9 cellular contexts compared by ENCODE assay signal in the genomic region with DNA sequence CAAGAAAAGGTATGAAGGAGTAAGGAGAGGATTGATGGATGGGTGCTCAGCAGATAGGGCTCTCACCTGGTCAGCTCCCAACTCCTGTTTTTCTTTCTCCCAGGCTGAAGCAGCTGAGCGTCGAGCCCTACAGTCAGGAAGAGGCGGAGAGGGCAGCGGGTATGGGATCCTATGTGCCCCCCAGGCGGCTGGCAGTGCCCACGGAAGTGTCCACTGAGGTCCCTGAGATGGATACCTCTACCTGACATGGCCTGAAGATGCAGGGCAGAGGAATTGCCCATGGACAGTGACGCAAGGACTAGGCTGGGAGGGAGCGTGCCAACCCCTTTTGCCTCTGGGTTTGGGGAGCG. TPM values are rescaled to one million over a fixed set of nuclear protein-coding genes. Genes with fewer than 3 reads are reported as not detected.
DNase-seq lines count a peak whose midpoint lies in the region; ATAC-seq, FAIRE-seq and TF ChIP-seq lines count a peak whose summit lies in the region.
"Had no signal": no experiment of that assay in that cellular context is flagged by ENCODE, and none has a peak within 500 bp of the region (broad histone marks: within the 10 kb centered on the region; RNA-seq: fewer than 3 reads in every experiment).

No MANE protein-coding gene starts in this region.

- peak overlapping the region; percentile 88 to 98 for H3K9ac ChIP-seq in K562 (ENCODE audit: insufficient read depth in 1 of 2, low read depth in 2 of 2, low read length in 2 of 2)

- H3K79me2 ChIP-seq in K562 (ENCODE audit: control insufficient read depth, insufficient read depth, low read length): peaks cover 21% of the 10 kb centered on the region

- TF ChIP-seq EP300 in K562 (IDR thresholded peaks at IDR 0.05; ENCODE audit: low read length): no peak

- peak overlapping the region; percentile 88 for H3K4me3 Mint-ChIP-seq in activated T-cell treated with anti-CD3 and anti-CD28 coated beads, Interleukin-2, amount 50 U/mL, for 24 hours

- peaks cover 17% of the 10 kb centered on the region; the same call in 1 of the 3 replicates for H3K36me3 ChIP-seq in K562 (ENCODE audit: control insufficient read depth, insufficient read depth, low read length)
- peaks cover 0 to 4% (median 0%) of the 10 kb centered on the region in 3 donors for H3K36me3 ChIP-seq in tibial artery

- no peak for TF ChIP-seq RAD21 in K562 (CRISPR knock-in tag; conservative IDR thresholded peaks at IDR 0.05 in 1 of 2, IDR thresholded peaks at IDR 0.05 in 1 of 2)

- H3K4me1 ChIP-seq in K562 (replicated peaks in 1 of 2; ENCODE audit: control insufficient read depth in 2 of 2, insufficient read depth in 2 of 2, low read length in 2 of 2) (peaks cover 21 to 34% of the 10 kb centered on the region in 2 experiments), tibial artery (peaks cover 0 to 21% (median 14%) of the 10 kb centered on the region in 4 donors)

- no peak for TF ChIP-seq CTCF in K562 (IDR thresholded peaks at IDR 0.05 in 2 of 3, conservative IDR thresholded peaks at IDR 0.05 in 1 of 3; ENCODE audit: insufficient read depth in 2 of 3, low read depth in 1 of 3, low read length in 3 of 3)
- TF ChIP-seq CTCF in lower leg skin (IDR thresholded peaks at IDR 0.05): no peak
- no peak for TF ChIP-seq CTCF in tibial artery (IDR thresholded peaks at IDR 0.05)

- TF ChIP-seq POLR2A in K562 (conservative IDR thresholded peaks at IDR 0.05) (no peak), lower leg skin (IDR thresholded peaks at IDR 0.05) (no peak)

- no peaks in the 10 kb centered on the region for H4K20me1 ChIP-seq in K562 (replicated peaks; ENCODE audit: control insufficient read depth, insufficient read depth, low read length)

- in situ Hi-C loops in K562 (cut with MboI): no loop called here

- H3K27ac ChIP-seq in K562 (ENCODE audit: extremely low read depth, low read depth, low read length) (peak overlapping the region; percentile 85), tibial artery (peak overlapping the region; percentile 64 to 79)

- H3K9me3 ChIP-seq in K562 (replicated peaks; ENCODE audit: control insufficient read depth, insufficient read depth, low read depth, low read length) (no peaks in the 10 kb centered on the region), tibial artery (no peaks in the 10 kb centered on the region)

- POLR2A ChIA-PET in K562 (lab: Yijun Ruan, JAX): interaction anchor here (0.6 to 1.6 kb wide), 10 partner anchors 8 to 230 kb away, joined by 3 to 12 read pairs (median 5); a partner anchor contains a TSS

- no peak for DNase-seq in activated T-cell treated with anti-CD3 and anti-CD28 coated beads, Interleukin-2, amount 50 U/mL, for 24 hours
- DNase-seq in activated T-cell treated with anti-CD3 and anti-CD28 coated beads, Interleukin-2, amount 50 U/mL, for 1 hour: no peak
- DNase-seq in K562 (ENCODE audit: extremely low read depth in 1 of 4, low spot score in 3 of 4): no peak
- no peak for DNase-seq in lower leg skin (ENCODE audit: low spot score in 2 of 2)
- DNase-seq in tibial artery: no peak
- no peak for DNase-seq in NCI-H1048 (lab: John Stamatoyannopoulos, UW)
- no peak for DNase-seq in SHP77 (lab: John Stamatoyannopoulos, UW)
- no peak for DNase-seq in epidermal melanocyte (ENCODE audit: insufficient read length, low spot score)

- no peaks in the 10 kb centered on the region for H3K9me3 Mint-ChIP-seq in activated T-cell treated with anti-CD3 and anti-CD28 coated beads, Interleukin-2, amount 50 U/mL, for 24 hours

- H3K27me3 Mint-ChIP-seq in activated T-cell treated with anti-CD3 and anti-CD28 coated beads, Interleukin-2, amount 50 U/mL, for 24 hours: no peaks in the 10 kb centered on the region

- peaks cover 31% of the 10 kb centered on the region for H3K36me3 Mint-ChIP-seq in activated T-cell treated with anti-CD3 and anti-CD28 coated beads, Interleukin-2, amount 50 U/mL, for 24 hours (ENCODE audit: low read depth)

- H3K9me1 ChIP-seq in K562 (ENCODE audit: control insufficient read depth, insufficient read depth, low read length): peaks cover 4% of the 10 kb centered on the region

- peak overlapping the region; percentile 95 for H3K27ac Mint-ChIP-seq in activated T-cell treated with anti-CD3 and anti-CD28 coated beads, Interleukin-2, amount 50 U/mL, for 24 hours

- peaks cover 15% of the 10 kb centered on the region for H3K4me1 Mint-ChIP-seq in activated T-cell treated with anti-CD3 and anti-CD28 coated beads, Interleukin-2, amount 50 U/mL, for 24 hours (ENCODE audit: low read depth)

- ATAC-seq in K562: peak; percentile 3; the same call in 2 of the 3 replicates

- FAIRE-seq in K562 (lab: Jason Lieb, UNC): peak; percentile 29

- TSS peak; percentile 89 for BruUV-seq in K562 (replicated peaks; lab: Mats Ljungman, UMichigan)

- peak overlapping the region; percentile 96 for H3K4me2 ChIP-seq in K562 (ENCODE audit: insufficient read depth, low read length)

- H3K27me3 ChIP-seq in K562 (ENCODE audit: control insufficient read depth in 2 of 2, insufficient read depth in 2 of 2, low read length in 2 of 2) (no peaks in the 10 kb centered on the region), tibial artery (no peaks in the 10 kb centered on the region)

- WGBS in K562 (ENCODE audit: insufficient coverage, low coverage, missing lambda C conversion rate): 21% methylated on average over 9 of the region's 9 CpGs
- WGBS in lower leg skin, 2 donors: 64 to 65% methylated on average over 9 of the region's 9 CpGs

- CTCF ChIA-PET in K562 (lab: Yijun Ruan, JAX; ENCODE audit: low intra/inter-chr PET ratio): interaction anchor here (0.8 to 1.9 kb wide), 2 partner anchors 30 to 151 kb away, joined by 6 to 8 read pairs; no protein-coding TSS in a partner anchor

- intact Hi-C loops in K562 (cut with micrococcal nuclease) (loop anchor here (10.0 kb wide), 1 partner anchor 214 kb away; no protein-coding TSS in a partner anchor), lower leg skin (cut with DNase I; ENCODE audit: low total_unique reads) (loop anchor here (10.0 kb wide), 1 partner anchor 154 kb away; no protein-coding TSS in a partner anchor), tibial artery (cut with DNase I; ENCODE audit: low total_unique reads) (loop anchor here (5.0 kb wide), 1 partner anchor 57 kb away; no protein-coding TSS in a partner anchor)

- H3K4me3 ChIP-seq in K562: peak overlapping the region; percentile 89
- peak overlapping the region; percentile 84 for H3K4me3 ChIP-seq in lower leg skin (ENCODE audit: low read depth, poor library complexity, severe bottlenecking)
- peak overlapping the region; percentile 80 for H3K4me3 ChIP-seq in tibial artery

- peak overlapping the region; percentile 90 for H2AFZ ChIP-seq in K562 (ENCODE audit: low read depth, low read length)

RNA-seq across cellular contexts. Expression of a gene that starts 0.7 kb away (rescaled TPM):
- 12.7 and 40.0 TPM in 2 replicates for total RNA-seq in K562 (2011; cell fraction: chromatin; rRNA removed; ENCODE audit: low replicate concordance)
- 55.5 and 60.9 TPM in 2 replicates for total RNA-seq in K562 (2011; cell fraction: nucleolus; rRNA removed)
- total RNA-seq in K562 (2011; cell fraction: nucleoplasm; rRNA removed): 22.8 and 27.3 TPM in 2 replicates
- 233 and 259 TPM in 2 replicates for total RNA-seq in K562 (2014; rRNA removed)
- 16.2 and 32.2 TPM in 2 replicates for total RNA-seq in K562 (2014; rRNA removed; fragmentation: Illumina TruSeq; extraction: Trizol)
- total RNA-seq in K562 (2015; rRNA removed; fragmentation: Illumina TruSeq; extraction: Trizol): 66.3 and 76.7 TPM in 2 replicates
- total RNA-seq in K562 (2021): 125 and 144 TPM in 2 replicates
- polyA plus RNA-seq in K562 (2011; rRNA removed): 48.2 and 51.6 TPM in 2 replicates
- 107 and 284 TPM in 2 replicates for polyA plus RNA-seq in K562 (2011; cell fraction: cytosol; rRNA removed)
- 48.1 and 66.6 TPM in 2 replicates for polyA plus RNA-seq in K562 (2011; cell fraction: nucleus; rRNA removed)
- 81.5 and 109 TPM in 2 replicates for polyA plus RNA-seq in K562 (2012)
- 37.2 and 58.8 TPM in 2 replicates for polyA plus RNA-seq in K562 (2014; fragmentation: Illumina TruSeq; extraction: Trizol)
- polyA plus RNA-seq in K562 (2014; fragmentation: Nextera tagmentation; extraction: Ambion mirVana): 10 to 100 TPM in 1 of 2 experiments, 1 to 10 TPM in 1; 9.8 to 27.1 TPM
- 313 and 334 TPM in 2 replicates for polyA plus RNA-seq in K562 (2014; rRNA removed)
- 6.5 and 11.3 TPM in 2 replicates for polyA minus RNA-seq in K562 (2011; rRNA and poly(A)+ RNA removed)
- polyA minus RNA-seq in K562 (2011; cell fraction: cytosol; rRNA and poly(A)+ RNA removed): 20.5 and 28.1 TPM in 2 replicates
- 27.1 and 36.7 TPM in 2 replicates for polyA minus RNA-seq in K562 (2011; cell fraction: nucleus; rRNA and poly(A)+ RNA removed)
- 10 to 100 TPM; 17.4 to 49.3 (median 31.4) TPM for total RNA-seq in lower leg skin

RNA-seq across cellular contexts. Expression of a gene that starts 1.2 kb away (rescaled TPM):
- not detected in 2 replicates for total RNA-seq in K562 (2011; cell fraction: chromatin; rRNA removed; ENCODE audit: low replicate concordance)
- total RNA-seq in K562 (2011; cell fraction: nucleolus; rRNA removed): 0.33 TPM in 1 of 2 replicates, not detected in the other
- total RNA-seq in K562 (2011; cell fraction: nucleoplasm; rRNA removed): not detected in 2 replicates
- total RNA-seq in K562 (2014; rRNA removed): not detected in 2 replicates
- total RNA-seq in K562 (2014; rRNA removed; fragmentation: Illumina TruSeq; extraction: Trizol): not detected in 2 replicates
- not detected in 2 replicates for total RNA-seq in K562 (2015; rRNA removed; fragmentation: Illumina TruSeq; extraction: Trizol)
- not detected in 2 replicates for total RNA-seq in K562 (2021)
- not detected in 2 replicates for polyA plus RNA-seq in K562 (2011; rRNA removed)
- polyA plus RNA-seq in K562 (2011; cell fraction: cytosol; rRNA removed): 0.04 TPM in 1 of 2 replicates, not detected in the other
- not detected in 2 replicates for polyA plus RNA-seq in K562 (2011; cell fraction: nucleus; rRNA removed)
- 1.5 and 1.6 TPM in 2 replicates for polyA plus RNA-seq in K562 (2012)
- polyA plus RNA-seq in K562 (2014; fragmentation: Illumina TruSeq; extraction: Trizol): not detected in 2 replicates
- polyA plus RNA-seq in K562 (2014; fragmentation: Nextera tagmentation; extraction: Ambion mirVana): under 1 TPM; 0.24 to 0.27 TPM
- polyA plus RNA-seq in K562 (2014; rRNA removed): not detected in 2 replicates
- not detected in 2 replicates for polyA minus RNA-seq in K562 (2011; rRNA and poly(A)+ RNA removed)
- polyA minus RNA-seq in K562 (2011; cell fraction: cytosol; rRNA and poly(A)+ RNA removed): not detected in 2 replicates
- 0.67 TPM in 1 of 2 replicates, not detected in the other for polyA minus RNA-seq in K562 (2011; cell fraction: nucleus; rRNA and poly(A)+ RNA removed)
- not detected for total RNA-seq in lower leg skin
- total RNA-seq: HT1080 had no signal

RNA-seq across cellular contexts. Expression of a gene that starts 1.7 kb away (rescaled TPM):
- not detected in 2 replicates for total RNA-seq in K562 (2011; cell fraction: chromatin; rRNA removed; ENCODE audit: low replicate concordance)
- total RNA-seq in K562 (2011; cell fraction: nucleolus; rRNA removed): not detected in 2 replicates
- not detected in 2 replicates for total RNA-seq in K562 (2011; cell fraction: nucleoplasm; rRNA removed)
- total RNA-seq in K562 (2014; rRNA removed) (not detected in 2 replicates), K562 (2014; rRNA removed; fragmentation: Illumina TruSeq; extraction: Trizol) (not detected in 2 replicates), K562 (2015; rRNA removed; fragmentation: Illumina TruSeq; extraction: Trizol) (not detected in 2 replicates), K562 (2021) (not detected in 2 replicates), lower leg skin (not detected)
- polyA plus RNA-seq in K562 (2011; rRNA removed) (not detected in 2 replicates), K562 (2014; fragmentation: Illumina TruSeq; extraction: Trizol) (not detected in 2 replicates), K562 (2014; fragmentation: Nextera tagmentation; extraction: Ambion mirVana) (not detected), K562 (2014; rRNA removed) (not detected in 2 replicates)
- not detected in 2 replicates for polyA plus RNA-seq in K562 (2011; cell fraction: cytosol; rRNA removed)
- polyA plus RNA-seq in K562 (2011; cell fraction: nucleus; rRNA removed): not detected in 2 replicates
- polyA plus RNA-seq in K562 (2012): not detected in 2 replicates
- not detected in 2 replicates for polyA minus RNA-seq in K562 (2011; rRNA and poly(A)+ RNA removed)
- not detected in 2 replicates for polyA minus RNA-seq in K562 (2011; cell fraction: cytosol; rRNA and poly(A)+ RNA removed)
- polyA minus RNA-seq in K562 (2011; cell fraction: nucleus; rRNA and poly(A)+ RNA removed): not detected in 2 replicates
- total RNA-seq: HT1080 had no signal

RNA-seq across cellular contexts. Expression of a gene that starts 6.8 kb away (rescaled TPM):
- total RNA-seq in K562 (2011; cell fraction: chromatin; rRNA removed; ENCODE audit: low replicate concordance): 12.4 and 22.9 TPM in 2 replicates
- total RNA-seq in K562 (2011; cell fraction: nucleolus; rRNA removed): 7.5 and 12.7 TPM in 2 replicates
- 6.0 and 9.3 TPM in 2 replicates for total RNA-seq in K562 (2011; cell fraction: nucleoplasm; rRNA removed)
- 1.1 and 2.4 TPM in 2 replicates for total RNA-seq in K562 (2014; rRNA removed)
- total RNA-seq in K562 (2014; rRNA removed; fragmentation: Illumina TruSeq; extraction: Trizol): 0.73 and 0.80 TPM in 2 replicates
- total RNA-seq in K562 (2015; rRNA removed; fragmentation: Illumina TruSeq; extraction: Trizol): 1.8 and 2.4 TPM in 2 replicates
- 1.6 and 2.0 TPM in 2 replicates for total RNA-seq in K562 (2021)
- polyA plus RNA-seq in K562 (2011; rRNA removed): 0.91 and 0.93 TPM in 2 replicates
- 1.3 and 2.6 TPM in 2 replicates for polyA plus RNA-seq in K562 (2011; cell fraction: cytosol; rRNA removed)
- polyA plus RNA-seq in K562 (2011; cell fraction: nucleus; rRNA removed): 4.0 and 6.5 TPM in 2 replicates
- polyA plus RNA-seq in K562 (2012): 2.1 and 3.1 TPM in 2 replicates
- 2.0 and 2.2 TPM in 2 replicates for polyA plus RNA-seq in K562 (2014; fragmentation: Illumina TruSeq; extraction: Trizol)
- polyA plus RNA-seq in K562 (2014; fragmentation: Nextera tagmentation; extraction: Ambion mirVana): under 1 TPM; 0.03 to 0.10 TPM
- 2.0 and 2.8 TPM in 2 replicates for polyA plus RNA-seq in K562 (2014; rRNA removed)
- polyA minus RNA-seq in K562 (2011; rRNA and poly(A)+ RNA removed): 0.45 and 0.56 TPM in 2 replicates
- 1.2 and 2.7 TPM in 2 replicates for polyA minus RNA-seq in K562 (2011; cell fraction: cytosol; rRNA and poly(A)+ RNA removed)
- 0.94 and 1.8 TPM in 2 replicates for polyA minus RNA-seq in K562 (2011; cell fraction: nucleus; rRNA and poly(A)+ RNA removed)
- 10 to 100 TPM; 16.8 to 71.4 (median 45.0) TPM for total RNA-seq in lower leg skin

RNA-seq across cellular contexts. Expression of a gene that starts 11.6 kb away (rescaled TPM):
- 0.92 and 1.5 TPM in 2 replicates for total RNA-seq in K562 (2011; cell fraction: chromatin; rRNA removed; ENCODE audit: low replicate concordance)
- 0.79 and 1.3 TPM in 2 replicates for total RNA-seq in K562 (2011; cell fraction: nucleolus; rRNA removed)
- total RNA-seq in K562 (2011; cell fraction: nucleoplasm; rRNA removed): 1.5 and 2.1 TPM in 2 replicates
- total RNA-seq in K562 (2014; rRNA removed): 0.64 and 0.69 TPM in 2 replicates
- total RNA-seq in K562 (2014; rRNA removed; fragmentation: Illumina TruSeq; extraction: Trizol): 0.26 and 0.33 TPM in 2 replicates
- 0.29 and 0.34 TPM in 2 replicates for total RNA-seq in K562 (2015; rRNA removed; fragmentation: Illumina TruSeq; extraction: Trizol)
- 0.58 and 0.62 TPM in 2 replicates for total RNA-seq in K562 (2021)
- polyA plus RNA-seq in K562 (2011; rRNA removed): 0.60 and 0.67 TPM in 2 replicates
- 0.54 and 0.63 TPM in 2 replicates for polyA plus RNA-seq in K562 (2011; cell fraction: cytosol; rRNA removed)
- 0.76 and 1.1 TPM in 2 replicates for polyA plus RNA-seq in K562 (2011; cell fraction: nucleus; rRNA removed)
- 0.53 and 0.86 TPM in 2 replicates for polyA plus RNA-seq in K562 (2012)
- polyA plus RNA-seq in K562 (2014; fragmentation: Illumina TruSeq; extraction: Trizol): 0.18 and 0.33 TPM in 2 replicates
- under 1 TPM; 0.04 to 0.11 TPM for polyA plus RNA-seq in K562 (2014; fragmentation: Nextera tagmentation; extraction: Ambion mirVana)
- polyA plus RNA-seq in K562 (2014; rRNA removed): 0.80 and 1.1 TPM in 2 replicates
- 0.14 and 0.27 TPM in 2 replicates for polyA minus RNA-seq in K562 (2011; rRNA and poly(A)+ RNA removed)
- polyA minus RNA-seq in K562 (2011; cell fraction: cytosol; rRNA and poly(A)+ RNA removed): 0.55 TPM in 1 of 2 replicates, not detected in the other
- polyA minus RNA-seq in K562 (2011; cell fraction: nucleus; rRNA and poly(A)+ RNA removed): 0.54 and 0.67 TPM in 2 replicates
- 1 to 10 TPM in 3 of 4 donors, under 1 TPM in 1; 0.57 to 9.1 (median 3.2) TPM for total RNA-seq in lower leg skin
